ENCODE assay signal across 30 cellular contexts in genomic region chr1:32455958-32456357, GRCh38. TPM values are rescaled to one million over a fixed set of nuclear protein-coding genes. Genes with fewer than 3 reads are reported as not detected.
"Had no signal": no experiment of that assay in that cellular context is flagged by ENCODE, and none has a peak within 500 bp of the region (broad histone marks: within the 10 kb centered on the region; RNA-seq: fewer than 3 reads in every experiment).

No MANE protein-coding gene starts in this region.

- H3K4me1 Mint-ChIP-seq: naive thymus-derived CD4-positive, alpha-beta T cell; natural killer cell; nephron; neural progenitor cell; stimulated activated memory B cell treated with anti-CD40 and anti-IgM and Interleukin-4, amounts not matched to agents 10 μg/mL and 1 μg/mL and 100 μg/mL, for 72 hours; stimulated activated naive CD8-positive, alpha-beta T cell treated with anti-CD3 and anti-CD28 coated beads, Interleukin-15, amount 100 ng/mL, for 72 hours had no signal

- H2AFZ ChIP-seq: neural progenitor cell, parathyroid adenoma had no signal

- H3K4me2 ChIP-seq: neural progenitor cell had no signal

- H3K27me3 Mint-ChIP-seq: progenitor cell of endocrine pancreas, type B pancreatic cell had no signal

- H3K36me3 ChIP-seq: neural progenitor cell, ovary, suprapubic skin, tibial artery, transverse colon, upper lobe of right lung, uterus had no signal

- H3K27me3 ChIP-seq: neural progenitor cell, ovary, suprapubic skin, testis, transverse colon, upper lobe of right lung, uterus had no signal

- H3K36me3 Mint-ChIP-seq: neural progenitor cell; stimulated activated memory B cell treated with anti-CD40 and anti-IgM and Interleukin-4, amounts not matched to agents 10 μg/mL and 1 μg/mL and 100 μg/mL, for 72 hours; type B pancreatic cell had no signal

- H3K4me1 ChIP-seq: parathyroid adenoma, psoas muscle, suprapubic skin, testis, tibial artery, transverse colon, upper lobe of right lung, uterus had no signal

- H3K27ac Mint-ChIP-seq: naive thymus-derived CD4-positive, alpha-beta T cell; natural killer cell; nephron; neural progenitor cell; progenitor cell of endocrine pancreas; stimulated activated memory B cell treated with anti-CD40 and anti-IgM and Interleukin-4, amounts not matched to agents 10 μg/mL and 1 μg/mL and 100 μg/mL, for 72 hours; stimulated activated naive CD8-positive, alpha-beta T cell treated with anti-CD3 and anti-CD28 coated beads, Interleukin-15, amount 100 ng/mL, for 72 hours; type B pancreatic cell had no signal

- H3K79me2 ChIP-seq: parathyroid adenoma had no signal

- H3K4me3 Mint-ChIP-seq: naive thymus-derived CD4-positive, alpha-beta T cell; natural killer cell; nephron; neural progenitor cell; stimulated activated memory B cell treated with anti-CD40 and anti-IgM and Interleukin-4, amounts not matched to agents 10 μg/mL and 1 μg/mL and 100 μg/mL, for 72 hours; stimulated activated naive CD8-positive, alpha-beta T cell treated with anti-CD3 and anti-CD28 coated beads, Interleukin-15, amount 100 ng/mL, for 72 hours; type B pancreatic cell had no signal

- H3K27ac ChIP-seq: neural progenitor cell, ovary, parathyroid adenoma, psoas muscle, suprapubic skin, testis, tibial artery, transverse colon, upper lobe of right lung, uterus had no signal

- ATAC-seq: naive thymus-derived CD4-positive, alpha-beta T cell; natural killer cell; psoas muscle; right cardiac atrium; sciatic nerve; stimulated activated memory B cell treated with anti-CD40 and anti-IgM and Interleukin-4, amounts not matched to agents 10 μg/mL and 1 μg/mL and 100 μg/mL, for 72 hours; stimulated activated naive CD8-positive, alpha-beta T cell treated with anti-CD3 and anti-CD28 coated beads, Interleukin-15, amount 100 ng/mL, for 72 hours; stimulated activated naive CD8-positive, alpha-beta T cell treated with anti-CD3 and anti-CD28 coated beads, Interleukin-15, Interleukin-2, amounts not matched to agents 100 U/mL and 50 U/mL, for 24 hours; upper lobe of right lung had no signal

- FAIRE-seq: small intestine had no signal

- DNase-seq: naive thymus-derived CD4-positive, alpha-beta T cell; natural killer cell; occipital lobe; ovary; posterior cingulate gyrus; psoas muscle; right cardiac atrium; small intestine; stimulated activated CD4-positive, alpha-beta T cell treated with anti-CD3 and anti-CD28 coated beads, Interleukin-12 subunit alpha, Interleukin-12 subunit beta, amount 100 ng/mL, for 4 hours; stimulated activated CD4-positive, alpha-beta T cell treated with anti-CD3 and anti-CD28 coated beads, Interleukin-1b, Interleukin-23, amount 100 ng/mL, for 48 hours; stimulated activated CD4-positive, alpha-beta T cell treated with anti-CD3 and anti-CD28 coated beads, Interleukin-4, amount 100 ng/mL, for 1 hour; stimulated activated CD4-positive, alpha-beta T cell treated with anti-CD3 and anti-CD28 coated beads, Interleukin-4, amount 100 ng/mL, for 4 hours; stimulated activated CD8-positive, alpha-beta memory T cell treated with anti-CD3 and anti-CD28 coated beads, Interleukin-4, amount 100 ng/mL, for 48 hours; stimulated activated naive CD4-positive, alpha-beta T cell; stimulated activated naive CD8-positive, alpha-beta T cell treated with anti-CD3 and anti-CD28 coated beads, Interleukin-15, amount 100 ng/mL, for 72 hours; stimulated activated naive CD8-positive, alpha-beta T cell treated with anti-CD3 and anti-CD28 coated beads, Interleukin-15, Interleukin-2, amounts not matched to agents 100 U/mL and 50 U/mL, for 24 hours; substantia nigra; testis; transverse colon; upper lobe of right lung; uterus had no signal

- H3K9me3 ChIP-seq: ovary, testis, uterus had no signal

- H3K9ac ChIP-seq: neural progenitor cell, parathyroid adenoma had no signal

- H3K4me3 ChIP-seq: neural progenitor cell, ovary, psoas muscle, suprapubic skin, testis, tibial artery, transverse colon, upper lobe of right lung, uterus had no signal

RNA-seq across cellular contexts. Expression of gene ZBTB8B, which starts 8.9 kb away (rescaled TPM):
- total RNA-seq: natural killer cell, psoas muscle, upper lobe of right lung had no signal
- polyA plus RNA-seq: naive thymus-derived CD4-positive, alpha-beta T cell had no signal
